10 cellular contexts compared by ENCODE assay signal in the genomic region with DNA sequence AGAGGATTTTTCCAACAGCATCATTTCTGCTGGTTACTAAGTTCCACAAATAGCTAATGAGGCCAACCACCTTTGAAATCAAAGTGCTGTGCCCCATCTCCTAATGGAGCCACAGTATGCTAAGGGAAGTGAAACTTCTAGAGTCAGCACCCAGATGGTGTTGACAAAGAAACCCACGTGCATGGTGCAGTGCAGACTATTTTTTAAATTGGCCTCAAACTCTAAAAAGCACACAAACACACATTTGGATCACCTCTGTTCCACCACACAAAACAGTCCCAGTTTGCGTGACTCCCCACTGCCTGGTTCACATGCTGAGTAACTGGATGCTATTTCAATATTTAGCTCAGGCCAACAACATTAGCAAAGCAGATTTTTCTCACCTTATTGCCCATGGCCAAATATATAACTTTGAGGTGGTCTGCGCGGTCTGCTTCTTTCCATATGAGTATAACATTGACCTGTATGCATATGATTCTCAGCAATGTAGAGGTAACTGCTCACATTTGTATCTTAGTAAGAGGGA.
DNase-seq lines count a peak whose midpoint lies in the region; ATAC-seq and FAIRE-seq lines count a peak whose summit lies in the region.
"Had no signal": no experiment of that assay in that cellular context is flagged by ENCODE, and none has a peak within 500 bp of the region (broad histone marks: within the 10 kb centered on the region; RNA-seq: fewer than 3 reads in every experiment).

No MANE protein-coding gene starts in this region.

- ATAC-seq in GM19043 (IDR thresholded peaks at IDR 0.05; ENCODE audit: low read depth, unreplicated experiment) (peak; percentile 97), HG02763 (IDR thresholded peaks at IDR 0.05; ENCODE audit: unreplicated experiment) (peak; percentile 96), HG03575 (IDR thresholded peaks at IDR 0.05; ENCODE audit: extremely low read depth, insufficient number of reproducible peaks, low FRiP score, unreplicated experiment) (peak; percentile 91)
- ATAC-seq in stimulated activated naive B cell treated with anti-CD40 and anti-IgM and Interleukin-4, amounts not matched to agents 10 μg/mL and 1 μg/mL and 100 μg/mL, for 72 hours (replicated peaks) = peak; percentile 98 to 99

- H3K4me3 Mint-ChIP-seq in stimulated activated naive B cell treated with anti-CD40 and anti-IgM and Interleukin-4, amounts not matched to agents 10 μg/mL and 1 μg/mL and 100 μg/mL, for 72 hours = no peak overlapping the region
- H3K4me3 Mint-ChIP-seq: neural progenitor cell had no signal

- no peak overlapping the region for H3K27ac Mint-ChIP-seq in stimulated activated naive B cell treated with anti-CD40 and anti-IgM and Interleukin-4, amounts not matched to agents 10 μg/mL and 1 μg/mL and 100 μg/mL, for 72 hours
- H3K27ac Mint-ChIP-seq: neural progenitor cell had no signal

- H3K27me3 Mint-ChIP-seq in stimulated activated naive B cell treated with anti-CD40 and anti-IgM and Interleukin-4, amounts not matched to agents 10 μg/mL and 1 μg/mL and 100 μg/mL, for 72 hours = no peaks in the 10 kb centered on the region

- H3K9me3 Mint-ChIP-seq in stimulated activated naive B cell treated with anti-CD40 and anti-IgM and Interleukin-4, amounts not matched to agents 10 μg/mL and 1 μg/mL and 100 μg/mL, for 72 hours = peaks cover 0 to 3% of the 10 kb centered on the region in 2 donors

- H3K4me1 Mint-ChIP-seq in stimulated activated naive B cell treated with anti-CD40 and anti-IgM and Interleukin-4, amounts not matched to agents 10 μg/mL and 1 μg/mL and 100 μg/mL, for 72 hours = peaks cover 2 to 8% of the 10 kb centered on the region in 2 donors
- H3K4me1 Mint-ChIP-seq: neural progenitor cell had no signal

- no peak for FAIRE-seq in frontal cortex (lab: Jason Lieb, UNC)

- peak; percentile 38 for DNase-seq in stimulated activated naive B cell treated with anti-CD40 and anti-IgM and Interleukin-4, amounts not matched to agents 10 μg/mL and 1 μg/mL and 100 μg/mL, for 72 hours
- DNase-seq in frontal cortex (ENCODE audit: low spot score in 2 of 2) (no peak), NCI-H187 (lab: John Stamatoyannopoulos, UW) (no peak), SW 1271 (lab: John Stamatoyannopoulos, UW) (no peak)
- DNase-seq in activated T-cell treated with anti-CD3 and anti-CD28 coated beads, Interleukin-2, amount 50 U/mL, for 1 hour = no peak
- DNase-seq: colonic mucosa had no signal

- H3K36me3 Mint-ChIP-seq in stimulated activated naive B cell treated with anti-CD40 and anti-IgM and Interleukin-4, amounts not matched to agents 10 μg/mL and 1 μg/mL and 100 μg/mL, for 72 hours = no peaks in the 10 kb centered on the region
- H3K36me3 Mint-ChIP-seq: neural progenitor cell had no signal
